In genomic region chr1:33048426-33048825, GRCh38 we compare ENCODE assay signal across 14 cellular contexts.
"Had no signal": no experiment of that assay in that cellular context is flagged by ENCODE, and none has a peak within 500 bp of the region (broad histone marks: within the 10 kb centered on the region; RNA-seq: fewer than 3 reads in every experiment).

No MANE protein-coding gene starts in this region.

- DNase-seq: activated naive CD4-positive, alpha-beta T cell treated with anti-CD3 and anti-CD28 coated beads, Interleukin-2, amount 10 ng/mL, durations not matched to agents 7 days and 5 days; adrenal gland; colonic mucosa; effector CD8-positive, alpha-beta T cell; head of caudate nucleus; left ventricle myocardium superior; mesendoderm; ovary; stimulated activated CD4-positive, alpha-beta T cell treated with anti-CD3 and anti-CD28 coated beads, Interleukin-12 subunit alpha, Interleukin-12 subunit beta, amount 100 ng/mL, for 4 hours; stimulated activated CD4-positive, alpha-beta T cell treated with anti-CD3 and anti-CD28 coated beads, Interleukin-2, amount 100 ng/mL, for 24 hours; T-cell; T-helper 9 cell had no signal

- ATAC-seq: foreskin keratinocyte, left ventricle myocardium superior, T-cell had no signal

- H3K36me3 Mint-ChIP-seq: T-cell had no signal

- H3K27ac Mint-ChIP-seq: activated naive CD4-positive, alpha-beta T cell treated with anti-CD3 and anti-CD28 coated beads, Interleukin-2, amount 10 ng/mL, durations not matched to agents 7 days and 5 days; T-cell had no signal

- H3K4me3 Mint-ChIP-seq: activated naive CD4-positive, alpha-beta T cell treated with anti-CD3 and anti-CD28 coated beads, Interleukin-2, amount 10 ng/mL, durations not matched to agents 7 days and 5 days; neural crest cell; T-cell had no signal
